ENCODE assay signal across 26 cellular contexts in the genomic region with DNA sequence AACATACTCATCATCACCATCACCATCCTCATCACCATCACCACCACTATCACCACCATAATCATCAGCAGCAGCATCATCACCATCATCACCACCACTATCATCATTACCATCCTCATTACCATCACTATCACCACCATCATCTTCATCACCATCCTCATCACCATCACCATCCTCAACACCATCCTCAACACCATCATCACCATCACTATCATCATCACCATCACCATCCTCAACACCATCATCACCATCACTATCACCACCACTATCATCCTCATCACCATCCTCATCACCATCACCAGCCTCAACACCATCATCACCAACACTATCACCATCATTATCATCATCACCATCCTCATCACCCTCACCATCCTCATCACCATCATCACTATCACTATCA.
"Had no signal": no experiment of that assay in that cellular context is flagged by ENCODE, and none has a peak within 500 bp of the region (broad histone marks: within the 10 kb centered on the region; RNA-seq: fewer than 3 reads in every experiment).

No MANE protein-coding gene starts in this region.

- H2AFZ ChIP-seq: hepatocyte, neural progenitor cell, parathyroid adenoma had no signal

- H3K9me3 ChIP-seq: esophagus muscularis mucosa, gastroesophageal sphincter, heart left ventricle, mucosa of descending colon, suprapubic skin, transverse colon, vagina had no signal

- H3K79me2 ChIP-seq: hepatocyte, parathyroid adenoma had no signal

- FAIRE-seq: kidney had no signal

- H3K4me1 ChIP-seq: foreskin keratinocyte, parathyroid adenoma had no signal

- ATAC-seq: foreskin keratinocyte; gastroesophageal sphincter; heart left ventricle; left lobe of liver; mucosa of descending colon; sciatic nerve; stimulated activated naive CD8-positive, alpha-beta T cell treated with anti-CD3 and anti-CD28 coated beads, Interleukin-15, amount 100 ng/mL, for 72 hours had no signal

- H3K36me3 ChIP-seq: esophagus muscularis mucosa, gastroesophageal sphincter, heart left ventricle, neural progenitor cell, suprapubic skin, transverse colon, vagina had no signal

- H3K27me3 ChIP-seq: esophagus muscularis mucosa, foreskin keratinocyte, gastroesophageal sphincter, heart left ventricle, hepatocyte, neural progenitor cell, suprapubic skin, transverse colon, vagina had no signal

- H3K4me2 ChIP-seq: hepatocyte, neural progenitor cell, smooth muscle cell had no signal

- H3K4me3 ChIP-seq: esophagus muscularis mucosa, gastroesophageal sphincter, heart left ventricle, hepatocyte, mucosa of descending colon, neural progenitor cell, smooth muscle cell, suprapubic skin, transverse colon, vagina had no signal

- H3K9ac ChIP-seq: neural progenitor cell, parathyroid adenoma had no signal

- DNase-seq: effector CD8-positive, alpha-beta T cell; endodermal cell; foreskin keratinocyte; heart left ventricle; kidney; mesenchymal stem cell; mucosa of descending colon; naive B cell; stimulated activated CD4-positive, alpha-beta T cell treated with anti-CD3 and anti-CD28 coated beads, Interleukin-12 subunit alpha, Interleukin-12 subunit beta, amount 100 ng/mL, for 4 hours; stimulated activated CD4-positive, alpha-beta T cell treated with anti-CD3 and anti-CD28 coated beads, Interleukin-1b, Interleukin-23, amount 100 ng/mL, for 48 hours; stimulated activated CD4-positive, alpha-beta T cell treated with anti-CD3 and anti-CD28 coated beads, Interleukin-4, amount 100 ng/mL, for 1 hour; stimulated activated CD8-positive, alpha-beta memory T cell treated with anti-CD3 and anti-CD28 coated beads, Interleukin-4, amount 100 ng/mL, for 48 hours; stimulated activated naive CD4-positive, alpha-beta T cell; stimulated activated naive CD8-positive, alpha-beta T cell treated with anti-CD3 and anti-CD28 coated beads, Interleukin-15, amount 100 ng/mL, for 72 hours; transverse colon had no signal

- H3K27ac ChIP-seq: epithelial cell of prostate, esophagus muscularis mucosa, foreskin keratinocyte, gastroesophageal sphincter, heart left ventricle, hepatocyte, neural progenitor cell, parathyroid adenoma, suprapubic skin, transverse colon, vagina had no signal
